In genomic region chr12:124939428-124940142, GRCh38 we compare ENCODE assay signal across 1 cellular context.
TF ChIP-seq lines count a peak whose summit lies in the region.

No MANE protein-coding gene starts in this region.

TF ChIP-seq in HepG2, 621 proteins besides CTCF, POLR2A, EP300 and RAD21 (continued from another document and continues in another):
- TF ChIP-seq ZBTB37 (CRISPR knock-in tag; IDR thresholded peaks at IDR 0.05), result no peak; the same call in 1 of the 2 replicates
- no peak for TF ChIP-seq GTF3A (CRISPR knock-in tag; conservative IDR thresholded peaks at IDR 0.05)
- no peak for TF ChIP-seq TRAFD1 (CRISPR knock-in tag; IDR thresholded peaks at IDR 0.05; ENCODE audit: borderline replicate concordance)
- TF ChIP-seq POGZ (CRISPR knock-in tag; IDR thresholded peaks at IDR 0.05), result peak; percentile 36; the same call in 1 of the 2 replicates
- TF ChIP-seq ZNF513 (CRISPR knock-in tag; conservative IDR thresholded peaks at IDR 0.05), result peak; percentile 98; the same call in 1 of the 2 replicates
- no peak; the same call in 1 of the 2 replicates for TF ChIP-seq ATF1 (CRISPR knock-in tag; IDR thresholded peaks at IDR 0.05)
- no peak for TF ChIP-seq CENPX (CRISPR knock-in tag; IDR thresholded peaks at IDR 0.05)
- peak; percentile 73 for TF ChIP-seq ZNF781 (CRISPR knock-in tag; IDR thresholded peaks at IDR 0.05; ENCODE audit: borderline replicate concordance, not compliant biosample characterization)
- TF ChIP-seq, protein P1, sequence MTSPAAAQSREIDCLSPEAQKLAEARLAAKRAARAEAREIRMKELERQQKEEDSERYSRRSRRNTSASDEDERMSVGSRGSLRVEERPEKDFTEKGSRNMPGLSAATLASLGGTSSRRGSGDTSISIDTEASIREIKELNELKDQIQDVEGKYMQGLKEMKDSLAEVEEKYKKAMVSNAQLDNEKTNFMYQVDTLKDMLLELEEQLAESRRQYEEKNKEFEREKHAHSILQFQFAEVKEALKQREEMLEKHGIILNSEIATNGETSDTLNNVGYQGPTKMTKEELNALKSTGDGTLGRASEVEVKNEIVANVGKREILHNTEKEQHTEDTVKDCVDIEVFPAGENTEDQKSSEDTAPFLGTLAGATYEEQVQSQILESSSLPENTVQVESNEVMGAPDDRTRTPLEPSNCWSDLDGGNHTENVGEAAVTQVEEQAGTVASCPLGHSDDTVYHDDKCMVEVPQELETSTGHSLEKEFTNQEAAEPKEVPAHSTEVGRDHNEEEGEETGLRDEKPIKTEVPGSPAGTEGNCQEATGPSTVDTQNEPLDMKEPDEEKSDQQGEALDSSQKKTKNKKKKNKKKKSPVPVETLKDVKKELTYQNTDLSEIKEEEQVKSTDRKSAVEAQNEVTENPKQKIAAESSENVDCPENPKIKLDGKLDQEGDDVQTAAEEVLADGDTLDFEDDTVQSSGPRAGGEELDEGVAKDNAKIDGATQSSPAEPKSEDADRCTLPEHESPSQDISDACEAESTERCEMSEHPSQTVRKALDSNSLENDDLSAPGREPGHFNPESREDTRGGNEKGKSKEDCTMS (CRISPR knock-in tag; conservative IDR thresholded peaks at IDR 0.05), result no peak; the same call in 1 of the 2 replicates
- peak; percentile 62 for TF ChIP-seq KAT8 (CRISPR knock-in tag; IDR thresholded peaks at IDR 0.05)
- peak; percentile 11; the same call in 1 of the 2 replicates for TF ChIP-seq SALL2 (CRISPR knock-in tag; IDR thresholded peaks at IDR 0.05)
- TF ChIP-seq ZNF317 (CRISPR knock-in tag; IDR thresholded peaks at IDR 0.05), result peak; percentile 61
- no peak for TF ChIP-seq ZNF644 (CRISPR knock-in tag; IDR thresholded peaks at IDR 0.05; ENCODE audit: low read depth)
- TF ChIP-seq FOXJ3 (CRISPR knock-in tag; IDR thresholded peaks at IDR 0.05; ENCODE audit: borderline replicate concordance), result peak; percentile 59; the same call in 1 of the 2 replicates
- TF ChIP-seq FOXC1 (CRISPR knock-in tag; IDR thresholded peaks at IDR 0.05; ENCODE audit: borderline replicate concordance), result peak; percentile 96; the same call in 1 of the 2 replicates
- TF ChIP-seq ZNF207 (IDR thresholded peaks at IDR 0.05; ENCODE audit: borderline replicate concordance), result no peak
- TF ChIP-seq ZNF646 (CRISPR knock-in tag; IDR thresholded peaks at IDR 0.05), result no peak
- TF ChIP-seq ZNF382 (CRISPR knock-in tag; IDR thresholded peaks at IDR 0.05; ENCODE audit: borderline replicate concordance), result no peak
- TF ChIP-seq, protein P2, sequence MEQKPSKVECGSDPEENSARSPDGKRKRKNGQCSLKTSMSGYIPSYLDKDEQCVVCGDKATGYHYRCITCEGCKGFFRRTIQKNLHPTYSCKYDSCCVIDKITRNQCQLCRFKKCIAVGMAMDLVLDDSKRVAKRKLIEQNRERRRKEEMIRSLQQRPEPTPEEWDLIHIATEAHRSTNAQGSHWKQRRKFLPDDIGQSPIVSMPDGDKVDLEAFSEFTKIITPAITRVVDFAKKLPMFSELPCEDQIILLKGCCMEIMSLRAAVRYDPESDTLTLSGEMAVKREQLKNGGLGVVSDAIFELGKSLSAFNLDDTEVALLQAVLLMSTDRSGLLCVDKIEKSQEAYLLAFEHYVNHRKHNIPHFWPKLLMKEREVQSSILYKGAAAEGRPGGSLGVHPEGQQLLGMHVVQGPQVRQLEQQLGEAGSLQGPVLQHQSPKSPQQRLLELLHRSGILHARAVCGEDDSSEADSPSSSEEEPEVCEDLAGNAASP (CRISPR knock-in tag; IDR thresholded peaks at IDR 0.05; ENCODE audit: borderline replicate concordance), result peak; percentile 30; the same call in 1 of the 2 replicates
- no peak for TF ChIP-seq ZNF264 (CRISPR knock-in tag; IDR thresholded peaks at IDR 0.05)
- TF ChIP-seq ARID3A (IDR thresholded peaks at IDR 0.05; ENCODE audit: low read depth, low read length), result 0 out of 2 replicates have a peak, but pooled peaks have one; percentile 0
- TF ChIP-seq, protein P3, sequence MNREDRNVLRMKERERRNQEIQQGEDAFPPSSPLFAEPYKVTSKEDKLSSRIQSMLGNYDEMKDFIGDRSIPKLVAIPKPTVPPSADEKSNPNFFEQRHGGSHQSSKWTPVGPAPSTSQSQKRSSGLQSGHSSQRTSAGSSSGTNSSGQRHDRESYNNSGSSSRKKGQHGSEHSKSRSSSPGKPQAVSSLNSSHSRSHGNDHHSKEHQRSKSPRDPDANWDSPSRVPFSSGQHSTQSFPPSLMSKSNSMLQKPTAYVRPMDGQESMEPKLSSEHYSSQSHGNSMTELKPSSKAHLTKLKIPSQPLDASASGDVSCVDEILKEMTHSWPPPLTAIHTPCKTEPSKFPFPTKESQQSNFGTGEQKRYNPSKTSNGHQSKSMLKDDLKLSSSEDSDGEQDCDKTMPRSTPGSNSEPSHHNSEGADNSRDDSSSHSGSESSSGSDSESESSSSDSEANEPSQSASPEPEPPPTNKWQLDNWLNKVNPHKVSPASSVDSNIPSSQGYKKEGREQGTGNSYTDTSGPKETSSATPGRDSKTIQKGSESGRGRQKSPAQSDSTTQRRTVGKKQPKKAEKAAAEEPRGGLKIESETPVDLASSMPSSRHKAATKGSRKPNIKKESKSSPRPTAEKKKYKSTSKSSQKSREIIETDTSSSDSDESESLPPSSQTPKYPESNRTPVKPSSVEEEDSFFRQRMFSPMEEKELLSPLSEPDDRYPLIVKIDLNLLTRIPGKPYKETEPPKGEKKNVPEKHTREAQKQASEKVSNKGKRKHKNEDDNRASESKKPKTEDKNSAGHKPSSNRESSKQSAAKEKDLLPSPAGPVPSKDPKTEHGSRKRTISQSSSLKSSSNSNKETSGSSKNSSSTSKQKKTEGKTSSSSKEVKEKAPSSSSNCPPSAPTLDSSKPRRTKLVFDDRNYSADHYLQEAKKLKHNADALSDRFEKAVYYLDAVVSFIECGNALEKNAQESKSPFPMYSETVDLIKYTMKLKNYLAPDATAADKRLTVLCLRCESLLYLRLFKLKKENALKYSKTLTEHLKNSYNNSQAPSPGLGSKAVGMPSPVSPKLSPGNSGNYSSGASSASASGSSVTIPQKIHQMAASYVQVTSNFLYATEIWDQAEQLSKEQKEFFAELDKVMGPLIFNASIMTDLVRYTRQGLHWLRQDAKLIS (CRISPR knock-in tag; IDR thresholded peaks at IDR 0.05), result no peak; the same call in 1 of the 2 replicates
- no peak for TF ChIP-seq ZNF550 (CRISPR knock-in tag; IDR thresholded peaks at IDR 0.05; ENCODE audit: borderline replicate concordance)
- peak; percentile 12; the same call in 1 of the 2 replicates for TF ChIP-seq TGIF2 (CRISPR knock-in tag; IDR thresholded peaks at IDR 0.05)
- TF ChIP-seq GABPA (IDR thresholded peaks at IDR 0.05; ENCODE audit: low read depth, low read length), result no peak
- peak; percentile 50 for TF ChIP-seq GABPA (CRISPR knock-in tag; IDR thresholded peaks at IDR 0.05; ENCODE audit: low read depth)
- TF ChIP-seq, protein P4, sequence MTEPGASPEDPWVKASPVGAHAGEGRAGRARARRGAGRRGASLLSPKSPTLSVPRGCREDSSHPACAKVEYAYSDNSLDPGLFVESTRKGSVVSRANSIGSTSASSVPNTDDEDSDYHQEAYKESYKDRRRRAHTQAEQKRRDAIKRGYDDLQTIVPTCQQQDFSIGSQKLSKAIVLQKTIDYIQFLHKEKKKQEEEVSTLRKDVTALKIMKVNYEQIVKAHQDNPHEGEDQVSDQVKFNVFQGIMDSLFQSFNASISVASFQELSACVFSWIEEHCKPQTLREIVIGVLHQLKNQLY (CRISPR knock-in tag; IDR thresholded peaks at IDR 0.05), result peak; percentile 5; the same call in 1 of the 2 replicates
- no peak for TF ChIP-seq ZNF337 (CRISPR knock-in tag; IDR thresholded peaks at IDR 0.05; ENCODE audit: borderline replicate concordance, low read depth)
- TF ChIP-seq RCOR2 (CRISPR knock-in tag; IDR thresholded peaks at IDR 0.05), result peak; percentile 41
- TF ChIP-seq NCOR1 (IDR thresholded peaks at IDR 0.05; ENCODE audit: borderline replicate concordance, low read length), result peak; percentile 85
- no peak for TF ChIP-seq ZNF549 (CRISPR knock-in tag; IDR thresholded peaks at IDR 0.05)
- no peak for TF ChIP-seq RORA (CRISPR knock-in tag; IDR thresholded peaks at IDR 0.05)
- 0 out of 2 replicates have a peak, but pooled peaks have one; percentile 17 for TF ChIP-seq YEATS4 (CRISPR knock-in tag; IDR thresholded peaks at IDR 0.05; ENCODE audit: borderline replicate concordance)
- no peak for TF ChIP-seq HMGA1 (CRISPR knock-in tag; conservative IDR thresholded peaks at IDR 0.05)
- TF ChIP-seq ZNF788 (CRISPR knock-in tag; IDR thresholded peaks at IDR 0.05; ENCODE audit: borderline replicate concordance), result peak; percentile 64; the same call in 1 of the 2 replicates
- TF ChIP-seq TEAD2 (CRISPR knock-in tag; IDR thresholded peaks at IDR 0.05), result 0 out of 2 replicates have a peak, but pooled peaks have one; percentile 13
- TF ChIP-seq NFE2L1 (CRISPR knock-in tag; IDR thresholded peaks at IDR 0.05; ENCODE audit: borderline replicate concordance), result no peak
